ENCODE assay signal across 9 cellular contexts in the genomic region with DNA sequence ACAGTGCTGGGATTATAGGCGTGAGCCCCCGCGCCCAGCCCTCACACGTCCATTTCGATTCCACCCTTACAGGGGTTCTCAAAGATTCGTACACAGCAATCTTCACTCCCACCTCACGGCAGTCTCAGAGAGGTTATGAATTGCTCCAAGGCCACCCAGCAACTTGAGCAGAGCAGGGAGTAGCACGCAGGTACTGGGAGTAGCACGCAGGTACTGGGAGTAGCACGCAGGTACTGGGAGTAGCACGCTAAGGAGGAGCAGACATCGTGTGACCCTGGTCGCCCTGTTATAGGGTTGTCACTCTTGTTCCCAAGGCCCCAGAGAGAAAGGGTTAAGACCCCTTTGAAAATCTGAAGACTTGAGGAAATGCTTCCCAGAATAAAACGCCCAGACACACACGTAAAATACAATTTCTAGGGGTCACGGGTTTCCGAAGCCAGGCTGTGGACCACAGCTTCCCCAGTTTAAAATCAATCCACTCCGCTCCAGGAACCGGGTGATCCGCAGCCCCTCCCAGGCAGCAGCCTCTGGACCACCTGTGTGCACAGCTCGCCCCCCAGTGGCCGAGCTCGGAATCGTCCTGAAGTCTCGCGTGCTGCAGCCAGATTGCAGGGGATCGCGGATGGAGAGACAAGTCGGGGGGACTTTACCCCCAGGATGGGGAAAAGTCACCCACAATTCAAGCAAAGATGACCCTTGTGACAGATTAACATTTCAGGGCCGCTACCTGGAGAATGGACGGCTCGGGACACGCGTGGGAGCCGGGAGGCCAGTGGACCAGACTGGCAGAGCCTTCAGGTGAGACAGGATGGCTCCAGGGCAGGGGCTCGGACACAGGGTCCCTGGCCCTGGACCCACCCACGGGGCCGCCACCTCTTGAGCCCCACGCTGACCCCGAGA.
DNase-seq lines count a peak whose midpoint lies in the region; ATAC-seq and TF ChIP-seq lines count a peak whose summit lies in the region.
"Had no signal": no experiment of that assay in that cellular context is flagged by ENCODE, and none has a peak within 500 bp of the region (broad histone marks: within the 10 kb centered on the region; RNA-seq: fewer than 3 reads in every experiment).

No MANE protein-coding gene starts in this region.

- POLR2A ChIA-PET in A673 (lab: Charles Lee; ENCODE audit: low non-redundant PET): no interaction called here

- peak; percentile 84 for DNase-seq in A673 (ENCODE audit: low spot score)
- DNase-seq in GM19240 (ENCODE audit: insufficient read length, low spot score): peak; percentile 52
- peak; percentile 68 for DNase-seq in NCI-H2227 treated with DMSO at 0.1 percent for 48 hours (lab: John Stamatoyannopoulos, UW)
- DNase-seq in activated CD4-positive, CD25-positive, alpha-beta regulatory T cell treated with anti-CD3 and anti-CD28 coated beads, Interleukin-2, amount 50 U/mL, for 16 hours (ENCODE audit: low read depth, low spot score): peak; percentile 68
- peak in 59 of 61 donors; percentile 8 to 91 (median 71) for DNase-seq in caudate nucleus (lab: John Stamatoyannopoulos, UW)
- DNase-seq in kidney tubule cell (ENCODE audit: low spot score): peak; percentile 69
- DNase-seq in stimulated activated CD4-positive, alpha-beta T cell treated with anti-CD3 and anti-CD28 coated beads, Interleukin-2, amount 100 ng/mL, for 48 hours: peak; percentile 87 to 90

- H3K9me3 ChIP-seq in A673 (ENCODE audit: low read depth, low read length, poor library complexity, severe bottlenecking): no peaks in the 10 kb centered on the region

- no peak overlapping the region for H3K4me3 ChIP-seq in A673 (ENCODE audit: low read depth, low read length, poor library complexity, severe bottlenecking)
- H3K4me3 ChIP-seq: skin epidermis had no signal

- BruUV-seq in A673 (replicated peaks; lab: Mats Ljungman, UMichigan): no TSS peak

- peaks cover 22% of the 10 kb centered on the region for H3K4me1 ChIP-seq in A673 (ENCODE audit: insufficient read depth, low read length, poor library complexity, severe bottlenecking)

- H3K27ac ChIP-seq in A673 (ENCODE audit: low read depth, low read length, poor library complexity, severe bottlenecking): no peak overlapping the region
- H3K27ac ChIP-seq in caudate nucleus (ENCODE audit: low read depth, low read length): peak overlapping the region; percentile 26
- H3K27ac ChIP-seq: skin epidermis had no signal

- H3K27me3 ChIP-seq in A673 (replicated peaks; ENCODE audit: insufficient read depth, low read depth, low read length, poor library complexity): no peaks in the 10 kb centered on the region

- H3K36me3 ChIP-seq in A673 (ENCODE audit: insufficient read depth, low read length, poor library complexity, severe bottlenecking): peaks cover 3% of the 10 kb centered on the region

- CTCF ChIA-PET in A673 (lab: Charles Lee): interaction anchor here (0.6 to 1.2 kb wide), 8 partner anchors 83 to 739 kb away, joined by 3 to 10 read pairs (median 5); no protein-coding TSS in a partner anchor

- ATAC-seq in HG02870 (IDR thresholded peaks at IDR 0.05; ENCODE audit: unreplicated experiment): no peak

- intact Hi-C loops in A673 (cut with micrococcal nuclease; ENCODE audit: unreplicated experiment): loop anchor here (10.0 kb wide), 1 partner anchor 967 kb away; no protein-coding TSS in a partner anchor

- peak; percentile 98 for TF ChIP-seq CTCF in A673 (conservative IDR thresholded peaks at IDR 0.05; ENCODE audit: low read depth, low read length)
